In the genomic region with DNA sequence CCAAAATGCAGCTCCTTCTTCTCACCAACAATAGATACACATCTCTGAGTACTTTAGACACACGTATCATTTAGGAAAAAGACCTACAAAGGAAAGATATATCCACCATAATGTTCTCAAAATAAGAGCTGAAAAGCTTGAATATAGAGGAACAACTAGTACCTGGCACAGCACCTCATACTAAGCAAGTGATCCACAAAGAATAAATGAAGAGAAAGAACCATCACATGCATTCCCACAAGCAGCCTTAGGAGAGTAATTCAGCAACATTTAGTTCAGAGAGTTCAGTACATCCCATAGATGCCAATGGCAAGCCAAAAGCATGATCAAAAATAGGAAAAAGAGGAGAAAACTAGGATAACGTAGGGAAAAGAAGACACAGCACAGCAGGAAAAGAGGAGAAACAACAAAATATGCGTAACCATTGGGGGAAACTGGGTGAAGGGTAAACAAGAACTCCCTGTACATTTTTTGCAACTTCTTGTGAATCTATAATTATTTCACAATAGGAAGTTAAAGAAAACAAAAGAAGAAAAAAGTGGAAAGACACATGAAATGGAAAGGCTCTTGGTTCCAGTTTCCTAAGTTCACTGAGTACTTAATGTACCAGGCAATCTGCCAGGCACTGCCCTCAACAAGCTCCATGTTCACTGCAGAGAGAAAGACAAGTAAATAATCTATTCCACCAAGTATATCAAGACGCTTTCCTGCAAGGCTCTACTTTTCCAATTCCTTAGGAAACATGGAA, we compare ENCODE assay signal across 13 cellular contexts. TPM values are rescaled to one million over a fixed set of nuclear protein-coding genes. Genes with fewer than 3 reads are reported as not detected.
DNase-seq lines count a peak whose midpoint lies in the region; ATAC-seq and TF ChIP-seq lines count a peak whose summit lies in the region.
"Had no signal": no experiment of that assay in that cellular context is flagged by ENCODE, and none has a peak within 500 bp of the region (broad histone marks: within the 10 kb centered on the region; RNA-seq: fewer than 3 reads in every experiment).

No MANE protein-coding gene starts in this region.

- H3K9me3 ChIP-seq in PC-9 (ENCODE audit: insufficient read depth, low read depth), result no peaks in the 10 kb centered on the region
- H3K9me3 ChIP-seq in CD8-positive, alpha-beta T cell (ENCODE audit: low read length), result no peaks in the 10 kb centered on the region

- ATAC-seq in Right ventricle myocardium inferior (peak; percentile 69), GM18502 (IDR thresholded peaks at IDR 0.05; ENCODE audit: poor library complexity, unreplicated experiment) (no peak)
- ATAC-seq in CD8-positive, alpha-beta T cell, result no peak
- ATAC-seq: WTC11 had no signal

- H3K36me3 ChIP-seq in PC-9 (ENCODE audit: low read depth), result no peaks in the 10 kb centered on the region
- no peaks in the 10 kb centered on the region for H3K36me3 ChIP-seq in CD8-positive, alpha-beta T cell (ENCODE audit: insufficient read depth, low read length)

- no peak overlapping the region for H3K27ac ChIP-seq in PC-9
- H3K27ac ChIP-seq in CD8-positive, alpha-beta T cell (ENCODE audit: low read depth, low read length), result no peak overlapping the region
- H3K27ac ChIP-seq: parathyroid adenoma had no signal

- no peaks in the 10 kb centered on the region for H3K27me3 Mint-ChIP-seq in CD8-positive, alpha-beta T cell (ENCODE audit: low read depth)
- H3K27me3 Mint-ChIP-seq: IgD-negative memory B cell had no signal

- no TSS peak for BruUV-seq in PC-9 (replicated peaks; lab: Mats Ljungman, UMichigan)

- no peak overlapping the region for H2AFZ ChIP-seq in PC-9
- H2AFZ ChIP-seq: parathyroid adenoma had no signal

- H3K4me3 Mint-ChIP-seq in CD8-positive, alpha-beta T cell, result no peak overlapping the region
- H3K4me3 Mint-ChIP-seq: endodermal cell, IgD-negative memory B cell, WTC11 had no signal

- no peak overlapping the region for H3K4me3 ChIP-seq in fibroblast of mammary gland (ENCODE audit: control insufficient read depth, low read depth, low read length)
- no peak overlapping the region for H3K4me3 ChIP-seq in PC-9
- H3K4me3 ChIP-seq in CD8-positive, alpha-beta T cell (ENCODE audit: low read depth, low read length), result no peak overlapping the region

- no peak overlapping the region for H3K4me2 ChIP-seq in PC-9

- DNase-seq in Right ventricle myocardium inferior (ENCODE audit: missing footprints) (no peak), cardiac septum (ENCODE audit: low spot score) (no peak), fibroblast of mammary gland (ENCODE audit: low read depth) (peak; percentile 91), myocyte (ENCODE audit: low read depth) (peak; percentile 43), PC-9 (no peak), NOMO-1 treated with dmso at 0.1 percent for 144 hours (lab: John Stamatoyannopoulos, UW; ENCODE audit: unreplicated experiment) (no peak)
- DNase-seq in CD8-positive, alpha-beta T cell, result no peak
- DNase-seq: endodermal cell, islet precursor cell had no signal

- H3K27me3 ChIP-seq in PC-9 (ENCODE audit: insufficient read depth, low read depth), result no peaks in the 10 kb centered on the region
- no peaks in the 10 kb centered on the region for H3K27me3 ChIP-seq in CD8-positive, alpha-beta T cell (ENCODE audit: insufficient read depth, low read length)

- POLR2A ChIA-PET in PC-9 (lab: Charles Lee; ENCODE audit: unreplicated experiment), result interaction anchor here (0.7 kb wide), 1 partner anchor 109 kb away, joined by 8 read pairs; no protein-coding TSS in a partner anchor
- POLR2A ChIA-PET in CD8-positive, alpha-beta T cell (lab: Charles Lee), result interaction anchor here (0.7 to 1.1 kb wide), 2 partner anchors 22 to 23 kb away, joined by 3 read pairs; no protein-coding TSS in a partner anchor

- no peaks in the 10 kb centered on the region for H3K4me1 ChIP-seq in PC-9 (replicated peaks; ENCODE audit: insufficient read depth)
- no peaks in the 10 kb centered on the region for H3K4me1 ChIP-seq in CD8-positive, alpha-beta T cell (ENCODE audit: insufficient read depth, low read length)
- H3K4me1 ChIP-seq: parathyroid adenoma had no signal

- CTCF ChIA-PET in PC-9 (lab: Charles Lee), result no interaction called here
- CTCF ChIA-PET in CD8-positive, alpha-beta T cell (lab: Charles Lee), result no interaction called here

- H4K20me1 ChIP-seq in PC-9 (ENCODE audit: insufficient read depth), result no peaks in the 10 kb centered on the region

- H3K9me3 Mint-ChIP-seq in CD8-positive, alpha-beta T cell, result no peaks in the 10 kb centered on the region

- no peaks in the 10 kb centered on the region; the same call in 1 of the 2 replicates for H3K9me2 ChIP-seq in PC-9 (ENCODE audit: insufficient read depth)

- H3K27ac Mint-ChIP-seq in CD8-positive, alpha-beta T cell, result no peak overlapping the region
- H3K27ac Mint-ChIP-seq: endodermal cell, WTC11 had no signal

- TF ChIP-seq CTCF in fibroblast of mammary gland (conservative IDR thresholded peaks at IDR 0.05; ENCODE audit: control insufficient read depth, insufficient read depth, low read depth, low read length) (no peak), PC-9 (conservative IDR thresholded peaks at IDR 0.05) (no peak)
- TF ChIP-seq CTCF in CD8-positive, alpha-beta T cell (IDR thresholded peaks at IDR 0.05), result no peak

- peaks cover 23% of the 10 kb centered on the region for H3K4me1 Mint-ChIP-seq in CD8-positive, alpha-beta T cell (ENCODE audit: low read depth)
- H3K4me1 Mint-ChIP-seq: endodermal cell, WTC11 had no signal

- H3K36me3 Mint-ChIP-seq in CD8-positive, alpha-beta T cell, result peaks cover 22% of the 10 kb centered on the region

- no peaks in the 10 kb centered on the region for H3F3A ChIP-seq in PC-9 (ENCODE audit: insufficient read depth, low read depth)

- intact Hi-C loops in Right ventricle myocardium inferior (cut with DNase I), result no loop called here
- intact Hi-C loops in cardiac septum (cut with DNase I), result no loop called here
- intact Hi-C loops in PC-9 (cut with micrococcal nuclease; ENCODE audit: unreplicated experiment), result no loop called here
- intact Hi-C loops in CD8-positive, alpha-beta T cell (cut with DNase I, micrococcal nuclease), result no loop called here

- peaks cover 38% of the 10 kb centered on the region for H3K79me2 ChIP-seq in PC-9 (ENCODE audit: low read depth)

RNA-seq across cellular contexts. Expression of a gene that starts 22.3 kb away (rescaled TPM):
- total RNA-seq in Right ventricle myocardium inferior (66.3 TPM), cardiac septum (66.1 TPM), myocyte (42.4 and 43.9 TPM in 2 replicates), PC-9 (2021) (61.8 and 83.5 TPM in 2 replicates)
- 21.5 TPM for polyA plus RNA-seq in myocyte (2012)
- total RNA-seq in CD8-positive, alpha-beta T cell, result 10 to 100 TPM; 57.0 to 65.7 TPM

Comparison
In these comparisons a context has a peak if more than half of its experiments do, and no peak if none do; other contexts are left out.
1. DNase-seq: peak in fibroblast of mammary gland (single experiment) and myocyte (single experiment); none in Right ventricle myocardium inferior (single experiment), cardiac septum (single experiment), PC-9 (0 of 2), NOMO-1 treated with dmso at 0.1 percent for 144 hours (single experiment) and CD8-positive, alpha-beta T cell (0 of 7).